Comparison of ENCODE assay signal across 18 cellular contexts in the genomic region with DNA sequence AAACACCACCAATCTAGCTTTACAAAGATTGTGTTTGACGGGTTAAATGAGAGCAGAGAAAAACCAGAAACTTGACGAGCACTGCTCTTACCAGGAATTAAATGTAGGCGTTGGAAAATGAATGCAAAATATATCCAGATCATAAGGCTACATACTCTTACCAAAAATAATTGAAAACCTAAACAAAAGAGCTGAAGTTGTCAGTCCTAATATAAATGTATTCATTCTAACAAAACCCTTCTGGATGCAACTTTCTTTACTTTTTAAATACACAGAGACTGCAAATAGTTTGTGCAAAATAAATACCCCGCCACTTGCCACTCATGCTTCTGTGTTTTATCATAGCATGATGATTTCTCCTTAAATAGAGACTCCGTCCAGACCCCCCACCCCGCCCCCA. TPM values are rescaled to one million over a fixed set of nuclear protein-coding genes. Genes with fewer than 3 reads are reported as not detected.
"Had no signal": no experiment of that assay in that cellular context is flagged by ENCODE, and none has a peak within 500 bp of the region (broad histone marks: within the 10 kb centered on the region; RNA-seq: fewer than 3 reads in every experiment).

No MANE protein-coding gene starts in this region.

- DNase-seq: activated CD4-positive, alpha-beta T cell treated with anti-CD3 and anti-CD28 coated beads for 1 hour; activated CD4-positive, alpha-beta T cell treated with anti-CD3 and anti-CD28 coated beads, Interleukin-2, amount 50 U/mL, for 1 hour; activated CD8-positive, alpha-beta T cell treated with anti-CD3 and anti-CD28 coated beads, Interleukin-2, amount 10 ng/mL, durations not matched to agents 7 days and 5 days; activated gamma-delta T cell treated with Interleukin-2 at 50 U/mL for 16 hours; cerebellar nuclear complex; cortex of kidney; foreskin fibroblast; hippocampal formation; nucleus accumbens; spleen; stimulated activated CD4-positive, alpha-beta T cell treated with anti-CD3 and anti-CD28 coated beads, Interleukin-4, amount 100 ng/mL, for 1 hour; stimulated activated naive CD4-positive, alpha-beta T cell; upper lobe of right lung; WERI-Rb-1 had no signal

- ATAC-seq: activated CD8-positive, alpha-beta T cell treated with anti-CD3 and anti-CD28 coated beads, Interleukin-2, amount 10 ng/mL, durations not matched to agents 7 days and 5 days; SK-N-SH treated with all-trans-retinoic acid at 6 μM for 48 hours; upper lobe of right lung had no signal

- H3K27ac ChIP-seq: breast epithelium, parathyroid adenoma, spleen, upper lobe of right lung, WERI-Rb-1 had no signal

- H3K27me3 ChIP-seq: breast epithelium, spleen, upper lobe of right lung had no signal

- H3K9me3 ChIP-seq: breast epithelium, spleen, upper lobe of right lung had no signal

- H3K9ac ChIP-seq: parathyroid adenoma had no signal

- H3K36me3 ChIP-seq: breast epithelium had no signal

- H3K4me3 ChIP-seq: breast epithelium, spleen, upper lobe of right lung had no signal

- H2AFZ ChIP-seq: parathyroid adenoma had no signal

RNA-seq across cellular contexts. Expression of a gene that starts 32.7 kb away (rescaled TPM):
- total RNA-seq: epithelial cell of proximal tubule had no signal
